Comparison of ENCODE assay signal across 1 cellular context in genomic region chr5:158812381-158812780, GRCh38.
TF ChIP-seq lines count a peak whose summit lies in the region.

No MANE protein-coding gene starts in this region.

TF ChIP-seq in GM12878, 131 proteins besides CTCF, POLR2A, EP300 and RAD21 (continued from another document):
- TF ChIP-seq BHLHE40 (IDR thresholded peaks at IDR 0.05; ENCODE audit: borderline replicate concordance in 1 of 2, low read depth in 2 of 2, low read length in 1 of 2): no peak
- 0 out of 2 replicates have a peak, but pooled peaks have one; percentile 25 for TF ChIP-seq YY1 (IDR thresholded peaks at IDR 0.05; ENCODE audit: low read depth, low read length)
- peak; percentile 35 for TF ChIP-seq MEF2B (IDR thresholded peaks at IDR 0.05; ENCODE audit: partially characterized antibody, poor library complexity, severe bottlenecking)
- TF ChIP-seq SUPT20H (IDR thresholded peaks at IDR 0.05; ENCODE audit: borderline replicate concordance, control insufficient read depth, low read depth, low read length): no peak
- TF ChIP-seq ATF2 (IDR thresholded peaks at IDR 0.05; ENCODE audit: low read length): no peak
- TF ChIP-seq ZBED1 (IDR thresholded peaks at IDR 0.05; ENCODE audit: borderline replicate concordance): no peak
- no peak for TF ChIP-seq IKZF2 (IDR thresholded peaks at IDR 0.05)
- TF ChIP-seq CBX5 (IDR thresholded peaks at IDR 0.05; ENCODE audit: low read depth): 0 out of 2 replicates have a peak, but pooled peaks have one; percentile 33
- no peak for TF ChIP-seq MEF2A (IDR thresholded peaks at IDR 0.05; ENCODE audit: insufficient read depth, low read depth, low read length)
